ENCODE assay signal across 8 cellular contexts in the genomic region with DNA sequence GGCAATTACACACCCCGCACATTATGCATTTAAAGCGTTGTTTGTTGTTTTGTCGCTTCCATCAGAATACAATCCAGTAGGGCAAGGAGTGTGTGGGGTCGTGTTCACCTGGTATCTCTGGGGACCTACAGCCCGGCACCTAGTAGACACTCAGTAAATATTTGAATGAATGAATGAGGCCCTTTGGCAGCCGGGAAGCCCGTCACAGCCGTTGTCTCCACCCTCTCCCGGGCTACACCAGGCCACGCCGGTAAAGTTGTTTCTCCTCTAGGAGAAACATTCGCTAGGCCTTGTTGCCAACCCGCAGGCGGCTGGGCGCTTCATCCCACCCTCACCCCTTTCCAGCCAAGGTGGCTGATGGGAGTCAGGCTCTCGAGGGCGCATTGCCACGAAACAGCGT. TPM values are rescaled to one million over a fixed set of nuclear protein-coding genes. Genes with fewer than 3 reads are reported as not detected.
DNase-seq lines count a peak whose midpoint lies in the region; ATAC-seq, FAIRE-seq and TF ChIP-seq lines count a peak whose summit lies in the region.

No MANE protein-coding gene starts in this region.

- 13% methylated on average over 19 of the region's 19 CpGs for WGBS in HUES64

- H3K27me3 ChIP-seq in HUES64 (ENCODE audit: insufficient read depth, low read length) (peaks cover 32% of the 10 kb centered on the region), ascending aorta (no peaks in the 10 kb centered on the region), subcutaneous abdominal adipose tissue (ENCODE audit: control insufficient read depth in 5 of 5, insufficient read depth in 4 of 5, low read length in 5 of 5) (no peaks in the 10 kb centered on the region)

- H3K4me3 ChIP-seq in HUES64 (ENCODE audit: low read length) = peak overlapping the region; percentile 67
- peak overlapping the region; percentile 73 to 83 for H3K4me3 ChIP-seq in ascending aorta
- H3K4me3 ChIP-seq in kidney (ENCODE audit: low read length in 2 of 2) = peak overlapping the region; percentile 72 to 82
- peak overlapping the region; percentile 71 to 91 (median 81) for H3K4me3 ChIP-seq in subcutaneous abdominal adipose tissue (ENCODE audit: low read depth in 1 of 5, low read length in 5 of 5)

- H3K27ac ChIP-seq in HUES64 (ENCODE audit: low read depth, low read length) = peak overlapping the region; percentile 85
- peak overlapping the region; percentile 96 to 97 for H3K27ac ChIP-seq in ascending aorta
- peak overlapping the region; percentile 95 for H3K27ac ChIP-seq in kidney (ENCODE audit: low read depth in 2 of 2, low read length in 2 of 2)
- H3K27ac ChIP-seq in subcutaneous abdominal adipose tissue (ENCODE audit: low read depth, low read length) = peak overlapping the region; percentile 94

- peaks cover 15% of the 10 kb centered on the region for H3K4me1 ChIP-seq in HUES64 (ENCODE audit: insufficient read depth, low read length)
- H3K4me1 ChIP-seq in ascending aorta = peaks cover 4 to 30% of the 10 kb centered on the region in 2 donors
- H3K4me1 ChIP-seq in kidney (ENCODE audit: control insufficient read depth in 1 of 2, insufficient read depth in 1 of 2, low read depth in 1 of 2, low read length in 2 of 2) = peaks cover 12% of the 10 kb centered on the region in 2 donors
- H3K4me1 ChIP-seq in subcutaneous abdominal adipose tissue (ENCODE audit: control insufficient read depth in 5 of 5, insufficient read depth in 5 of 5, low read length in 5 of 5) = peaks cover 6 to 67% (median 37%) of the 10 kb centered on the region in 5 donors

- H3K9me3 ChIP-seq in HUES64 (ENCODE audit: insufficient read depth, low read depth, low read length) (no peaks in the 10 kb centered on the region), ascending aorta (no peaks in the 10 kb centered on the region), kidney (ENCODE audit: control insufficient read depth in 1 of 2, low read length in 2 of 2) (no peaks in the 10 kb centered on the region), subcutaneous abdominal adipose tissue (ENCODE audit: control insufficient read depth in 5 of 5, low read length in 5 of 5) (no peaks in the 10 kb centered on the region)

- DNase-seq in AG09319 (ENCODE audit: extremely low read depth, low read depth) (peak; percentile 8), ascending aorta (ENCODE audit: low spot score in 2 of 2) (no peak), kidney (no peak)
- no peak for DNase-seq in activated CD8-positive, alpha-beta memory T cell treated with anti-CD3 and anti-CD28 coated beads, Interleukin-2, amount 50 U/mL, for 48 hours

- intact Hi-C loops in ascending aorta (cut with DNase I) (loop anchor here (1.0 to 10.0 kb wide), 3 partner anchors 40 to 641 kb away; a partner anchor contains a TSS), kidney (cut with DNase I) (no loop called here)

- FAIRE-seq in kidney (lab: Jason Lieb, UNC) = no peak

- H3K9ac ChIP-seq in HUES64 (ENCODE audit: low read depth, low read length) (peak overlapping the region; percentile 77), kidney (ENCODE audit: low read length in 2 of 2) (peak overlapping the region; percentile 86 to 92), subcutaneous abdominal adipose tissue (ENCODE audit: low read length in 5 of 5) (peak overlapping the region; percentile 69 to 98 (median 90))

- ATAC-seq in GM19438 (IDR thresholded peaks at IDR 0.05; ENCODE audit: low read depth, unreplicated experiment) (peak; percentile 1), HG02970 (IDR thresholded peaks at IDR 0.05; ENCODE audit: low FRiP score, unreplicated experiment) (no peak)

- TF ChIP-seq CTCF in AG09319 (IDR thresholded peaks at IDR 0.05; ENCODE audit: low read depth, low read length) = no peak
- no peak for TF ChIP-seq CTCF in ascending aorta (IDR thresholded peaks at IDR 0.05)
- TF ChIP-seq CTCF in kidney (IDR thresholded peaks at IDR 0.05; ENCODE audit: borderline replicate concordance, extremely low read depth, insufficient read depth) = no peak

- H3K36me3 ChIP-seq in HUES64 (ENCODE audit: insufficient read depth, low read length) (no peaks in the 10 kb centered on the region), ascending aorta (no peaks in the 10 kb centered on the region), kidney (ENCODE audit: control insufficient read depth in 1 of 2, insufficient read depth in 2 of 2, low read length in 2 of 2) (no peaks in the 10 kb centered on the region), subcutaneous abdominal adipose tissue (ENCODE audit: control insufficient read depth in 5 of 5, insufficient read depth in 5 of 5, low read length in 5 of 5) (peaks cover 0 to 8% (median 0%) of the 10 kb centered on the region in 5 donors)

RNA-seq across cellular contexts. Expression of a gene that starts 0.9 kb away (rescaled TPM):
- polyA plus RNA-seq in HUES64 (2013, experiment 1 of 2) = 1.7 TPM
- 1.7 TPM for polyA plus RNA-seq in HUES64 (2013, experiment 2 of 2)
- 31.9 TPM for total RNA-seq in ascending aorta
- 23.3 TPM for total RNA-seq in kidney
- polyA plus RNA-seq in kidney (ENCODE audit: insufficient read depth, low read depth, low replicate concordance) = 4.5 TPM
